ENCODE assay signal across 10 cellular contexts in the genomic region with DNA sequence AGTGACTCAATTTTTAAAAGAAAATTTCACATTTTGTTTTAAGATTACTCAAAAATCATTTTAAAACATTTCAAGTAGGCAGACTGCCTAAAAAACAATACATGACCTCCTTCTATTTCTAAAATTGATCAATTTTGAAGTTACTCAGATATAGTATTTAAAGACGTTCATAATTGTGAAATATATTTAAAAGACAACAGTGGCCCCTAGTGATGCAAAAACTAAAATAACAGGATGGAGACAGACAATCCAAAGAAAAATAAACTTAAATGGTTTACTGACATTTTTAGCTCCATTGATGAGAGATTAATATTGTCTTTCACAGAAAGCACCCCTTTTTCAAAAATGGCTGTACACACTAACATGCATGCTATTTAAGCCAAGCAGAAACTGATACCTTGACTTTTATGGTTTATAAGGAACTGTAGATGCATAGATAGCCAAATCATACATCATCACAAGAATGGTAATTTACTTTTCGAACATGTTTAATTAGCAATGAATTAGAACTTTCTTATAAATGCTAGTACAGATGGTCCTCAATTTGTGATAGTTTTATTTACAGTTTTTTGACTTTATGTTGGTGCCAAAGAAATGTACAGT.
A peak's percentile ranks its signal among the peaks of the same experiment; 100 is the strongest.
DNase-seq lines count a peak whose midpoint lies in the region; ATAC-seq and TF ChIP-seq lines count a peak whose summit lies in the region.
"Had no signal": no experiment of that assay in that cellular context is flagged by ENCODE, and none has a peak within 500 bp of the region (broad histone marks: within the 10 kb centered on the region; RNA-seq: fewer than 3 reads in every experiment).

No MANE protein-coding gene starts in this region.

- DNase-seq in GM23248 = peak; percentile 45
- DNase-seq in OCI-M1 (lab: John Stamatoyannopoulos, UW) = peak; percentile 65
- peak; percentile 42 for DNase-seq in epithelial cell of esophagus (ENCODE audit: low read depth)
- DNase-seq in osteoblast (ENCODE audit: insufficient read length, low spot score, missing footprints) = no peak
- no peak for DNase-seq in NCI-H1930 (lab: John Stamatoyannopoulos, UW)
- DNase-seq in SW480 (ENCODE audit: low spot score) = no peak
- DNase-seq: activated CD8-positive, alpha-beta memory T cell treated with anti-CD3 and anti-CD28 coated beads, Interleukin-2, amount 10 ng/mL, durations not matched to agents 7 days and 5 days; occipital lobe had no signal

- H3K4me3 ChIP-seq in GM23248 (no peak overlapping the region), epithelial cell of esophagus (ENCODE audit: low read length) (no peak overlapping the region), osteoblast (ENCODE audit: insufficient read depth, low read length) (no peak overlapping the region)

- no peak overlapping the region for H2AFZ ChIP-seq in GM23248
- no peak overlapping the region for H2AFZ ChIP-seq in osteoblast (ENCODE audit: low read length)

- no peak overlapping the region for H3K4me2 ChIP-seq in GM23248 (ENCODE audit: unreplicated experiment)
- H3K4me2 ChIP-seq in osteoblast (ENCODE audit: insufficient read depth, low read length) = no peak overlapping the region

- H3F3A ChIP-seq in GM23248 (ENCODE audit: insufficient read depth) = no peaks in the 10 kb centered on the region

- H3K9me2 ChIP-seq in GM23248 (ENCODE audit: insufficient read depth) = no peaks in the 10 kb centered on the region

- no peak overlapping the region for H3K27ac ChIP-seq in GM23248
- H3K27ac ChIP-seq in osteoblast (ENCODE audit: low read depth, low read length) = no peak overlapping the region

- H3K79me2 ChIP-seq in GM23248 (ENCODE audit: insufficient read depth) (no peaks in the 10 kb centered on the region), osteoblast (ENCODE audit: insufficient read depth, low read length) (no peaks in the 10 kb centered on the region)

- H3K9me3 ChIP-seq in GM23248 (ENCODE audit: low read depth) (no peaks in the 10 kb centered on the region), osteoblast (ENCODE audit: low read depth, low read length) (no peaks in the 10 kb centered on the region)

- TF ChIP-seq CTCF in epithelial cell of esophagus (IDR thresholded peaks at IDR 0.05; ENCODE audit: insufficient read depth, low read depth, low read length, missing control alignments) (peak; percentile 25), osteoblast (IDR thresholded peaks at IDR 0.05; ENCODE audit: extremely low read depth, low read depth, low read length) (peak; percentile 44)

- H3K27me3 ChIP-seq in GM23248 (replicated peaks; ENCODE audit: insufficient read depth) = no peaks in the 10 kb centered on the region
- H3K27me3 ChIP-seq in osteoblast (ENCODE audit: insufficient read depth, low read length) = no peaks in the 10 kb centered on the region

- WGBS in GM23248 (ENCODE audit: low coverage in 1 of 2, low lambda C conversion rate in 2 of 2, missing lambda C conversion rate in 2 of 2), 2 experiments = 6 to 9% methylated on average over 2 of the region's 2 CpGs

- no peak overlapping the region for H3K9ac ChIP-seq in GM23248

- in situ Hi-C loops in GM23248 (cut with MboI) = no loop called here

- ATAC-seq in HG03025 (IDR thresholded peaks at IDR 0.05; ENCODE audit: low FRiP score, unreplicated experiment) (no peak), GM19395 (IDR thresholded peaks at IDR 0.05; ENCODE audit: unreplicated experiment) (no peak)
- ATAC-seq: activated CD8-positive, alpha-beta memory T cell treated with anti-CD3 and anti-CD28 coated beads, Interleukin-2, amount 10 ng/mL, durations not matched to agents 7 days and 5 days had no signal

- H4K20me1 ChIP-seq in GM23248 (ENCODE audit: insufficient read depth) (no peaks in the 10 kb centered on the region), osteoblast (ENCODE audit: insufficient read depth, low read length) (no peaks in the 10 kb centered on the region)

- no peaks in the 10 kb centered on the region for H3K36me3 ChIP-seq in GM23248 (ENCODE audit: low read depth)
- H3K36me3 ChIP-seq in osteoblast (ENCODE audit: insufficient read depth, low read length) = no peaks in the 10 kb centered on the region

- H3K4me1 ChIP-seq in GM23248 (ENCODE audit: insufficient read depth) (peaks cover 6% of the 10 kb centered on the region; the same call in 1 of the 2 replicates), osteoblast (ENCODE audit: insufficient read depth, low read length) (no peaks in the 10 kb centered on the region)

Comparison
In these comparisons a context has a peak if more than half of its experiments do, and no peak if none do; other contexts are left out.
1. DNase-seq: peak in GM23248 (single experiment), OCI-M1 (single experiment) and epithelial cell of esophagus (single experiment); none in osteoblast (single experiment), NCI-H1930 (0 of 2) and SW480 (single experiment).